Comparison of ENCODE assay signal across 8 cellular contexts in the genomic region with DNA sequence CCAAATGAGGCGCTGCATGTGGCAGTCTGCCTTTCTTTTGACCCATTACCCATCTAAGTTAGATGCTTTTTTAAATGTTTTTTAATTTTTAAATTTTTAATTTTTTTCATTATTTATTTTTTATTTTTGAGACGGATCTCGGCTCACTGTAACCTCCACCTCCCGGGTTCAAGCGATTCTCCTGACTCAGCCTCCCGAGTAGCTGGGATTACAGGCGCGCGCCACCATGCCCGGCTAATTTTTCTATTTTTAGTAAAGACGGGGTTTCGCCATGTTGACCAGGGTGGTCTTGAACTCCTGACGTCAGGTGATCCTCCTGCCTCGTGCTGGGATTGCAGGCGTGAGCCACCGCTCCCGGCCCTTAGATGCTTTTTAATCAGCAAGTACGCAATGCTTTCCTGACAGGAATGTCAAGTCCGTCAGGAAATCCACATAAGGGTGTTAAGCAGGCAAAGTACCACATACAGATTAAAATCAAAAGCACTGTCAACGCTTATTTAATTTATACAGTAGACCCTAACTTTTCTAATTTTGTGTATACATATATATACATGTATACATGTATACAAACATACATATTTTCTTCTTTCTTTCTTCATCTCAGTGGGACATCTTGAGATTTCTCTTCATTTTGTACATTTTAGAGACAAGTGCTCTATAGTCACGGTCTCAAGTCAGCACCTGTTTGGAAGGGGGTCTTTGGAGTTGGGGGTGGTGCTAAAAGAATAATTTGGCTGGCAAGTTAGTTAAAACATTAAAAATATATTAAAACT. TPM values are rescaled to one million over a fixed set of nuclear protein-coding genes. Genes with fewer than 3 reads are reported as not detected.
DNase-seq lines count a peak whose midpoint lies in the region; ATAC-seq and TF ChIP-seq lines count a peak whose summit lies in the region.

No MANE protein-coding gene starts in this region.

- H3K27ac Mint-ChIP-seq in Calu3 (ENCODE audit: unreplicated experiment) = peak overlapping the region; percentile 88

- no peaks in the 10 kb centered on the region for H4K20me1 ChIP-seq in mammary epithelial cell (ENCODE audit: insufficient read depth, low read length)

- H3K4me3 Mint-ChIP-seq in Calu3 (ENCODE audit: low read depth, unreplicated experiment) = peak overlapping the region; percentile 84

- no TSS peak for BruUV-seq in Calu3 (replicated peaks; lab: Mats Ljungman, UMichigan)
- no TSS peak for BruUV-seq in mammary epithelial cell (replicated peaks; lab: Mats Ljungman, UMichigan)

- 38% methylated on average over 11 of the region's 21 CpGs for WGBS in mammary epithelial cell (ENCODE audit: low coverage, missing lambda C conversion rate)

- peak overlapping the region in 1 of 3 experiments; percentile 14 for H3K4me3 ChIP-seq in mammary epithelial cell (replicated peaks in 1 of 3; ENCODE audit: insufficient read depth in 1 of 3, low read depth in 2 of 3, low read length in 3 of 3)

- DNase-seq in Calu3 (peak; percentile 39), Kasumi-1 (lab: John Stamatoyannopoulos, UW) (peak; percentile 33 to 43), T-helper 1 cell (peak in 4 of 5 donors; percentile 7 to 63 (median 20)), mammary epithelial cell (peak; percentile 81), left colon (peak; percentile 36 to 38)
- peak in 2 of 3 donors; percentile 10 for DNase-seq in stimulated activated CD4-positive, alpha-beta T cell treated with anti-CD3 and anti-CD28 coated beads, TNF-alpha, amount 100 ng/mL, for 1 hour (ENCODE audit: low read depth in 3 of 3, low spot score in 1 of 3)

- H3K4me2 ChIP-seq in mammary epithelial cell (ENCODE audit: insufficient read depth, low read depth, low read length) = peak overlapping the region; percentile 64

- in situ Hi-C loops in mammary epithelial cell (cut with MboI; ENCODE audit: low sequenced_read_pairs in 2 of 2) = loop anchor here in 1 of 2 donors (5.0 kb wide), 1 partner anchor 61 kb away; no protein-coding TSS in a partner anchor

- H3K9me3 ChIP-seq in mammary epithelial cell (replicated peaks; ENCODE audit: insufficient read depth, low read length) = no peaks in the 10 kb centered on the region

- peaks cover 17% of the 10 kb centered on the region for H3K4me1 ChIP-seq in mammary epithelial cell (ENCODE audit: insufficient read depth, low read length)

- CTCF ChIA-PET in Calu3 (lab: Charles Lee) = interaction anchor here (1.1 to 1.4 kb wide), 3 partner anchors 10 to 114 kb away, joined by 3 to 5 read pairs (median 3); no protein-coding TSS in a partner anchor
- CTCF ChIA-PET in mammary epithelial cell (lab: Charles Lee; ENCODE audit: low non-redundant PET) = interaction anchor here (0.6 to 0.7 kb wide), 3 partner anchors 114 to 300 kb away, joined by 3 to 6 read pairs (median 3); no protein-coding TSS in a partner anchor

- intact Hi-C loops in Calu3 (cut with micrococcal nuclease; ENCODE audit: unreplicated experiment) = loop anchor here (2.0 to 10.0 kb wide), 2 partner anchors 181 to 271 kb away; no protein-coding TSS in a partner anchor
- intact Hi-C loops in mammary epithelial cell (cut with micrococcal nuclease) = loop anchor here (1.0 to 10.0 kb wide), 6 partner anchors 114 to 579 kb away; no protein-coding TSS in a partner anchor
- intact Hi-C loops in left colon (cut with DNase I, micrococcal nuclease) = loop anchor here in 1 of 2 donors (5.0 kb wide), 1 partner anchor 61 kb away; no protein-coding TSS in a partner anchor

- H3K27me3 ChIP-seq in mammary epithelial cell (ENCODE audit: insufficient read depth, low read length) = no peaks in the 10 kb centered on the region

- H3K4me1 Mint-ChIP-seq in Calu3 (ENCODE audit: low read depth, unreplicated experiment) = peaks cover 20% of the 10 kb centered on the region

- no peak overlapping the region for H3K27ac ChIP-seq in mammary epithelial cell (ENCODE audit: insufficient read depth, low read depth, low read length)

- no peaks in the 10 kb centered on the region for H3K79me2 ChIP-seq in mammary epithelial cell (ENCODE audit: insufficient read depth, low read length)

- dilution Hi-C loops in mammary epithelial cell (cut with HindIII; ENCODE audit: low sequenced_read_pairs) = no loop called here

- no peaks in the 10 kb centered on the region for H3K36me3 ChIP-seq in mammary epithelial cell (ENCODE audit: insufficient read depth, low read length)

- no peak overlapping the region for H2AFZ ChIP-seq in mammary epithelial cell (ENCODE audit: low read depth, low read length)

- no peak overlapping the region for H3K9ac ChIP-seq in mammary epithelial cell (ENCODE audit: insufficient read depth, low read length)

- peaks cover 28% of the 10 kb centered on the region for H3K36me3 Mint-ChIP-seq in Calu3 (ENCODE audit: insufficient read depth, unreplicated experiment)

- no peaks in the 10 kb centered on the region for H3K9me3 Mint-ChIP-seq in Calu3 (ENCODE audit: low read depth, unreplicated experiment)

- TF ChIP-seq CTCF in Calu3 (IDR thresholded peaks at IDR 0.05; ENCODE audit: unreplicated experiment) (no peak), mammary epithelial cell (conservative IDR thresholded peaks at IDR 0.05 in 1 of 2, IDR thresholded peaks at IDR 0.05 in 1 of 2; ENCODE audit: extremely low read depth in 1 of 2, insufficient read depth in 1 of 2, low read depth in 1 of 2, low read length in 2 of 2) (no peak)

- no peak for ATAC-seq in left colon
- no peak for ATAC-seq in GM21367 (IDR thresholded peaks at IDR 0.05; ENCODE audit: unreplicated experiment)
- no peak for ATAC-seq in GM19463 (IDR thresholded peaks at IDR 0.05; ENCODE audit: unreplicated experiment)

- H3K27me3 Mint-ChIP-seq in Calu3 (ENCODE audit: unreplicated experiment) = no peaks in the 10 kb centered on the region

RNA-seq across cellular contexts. Expression of gene GSTA4, which starts 1.0 kb away (rescaled TPM):
- total RNA-seq in Calu3 (2022) = 0.38 TPM in 1 of 2 replicates, not detected in the other
- 10 to 100 TPM in 1 of 2 donors, 1 to 10 TPM in 1; 8.3 to 12.2 TPM for total RNA-seq in mammary epithelial cell
- polyA plus RNA-seq in mammary epithelial cell = 6.9 TPM
- 6.1 TPM for polyA minus RNA-seq in mammary epithelial cell
- 10 to 100 TPM; 14.1 to 15.2 TPM for total RNA-seq in left colon

Comparison
In these comparisons a context has a peak if more than half of its experiments do, and no peak if none do; other contexts are left out.
1. DNase-seq: peak in every context shown above with its lines; median percentile 81 in mammary epithelial cell; 39 in Calu3; 38 in Kasumi-1; 37 in left colon; 20 in T-helper 1 cell; 10 in stimulated activated CD4-positive, alpha-beta T cell treated with anti-CD3 and anti-CD28 coated beads, TNF-alpha, amount 100 ng/mL, for 1 hour.